10 cellular contexts compared by ENCODE assay signal in the genomic region with DNA sequence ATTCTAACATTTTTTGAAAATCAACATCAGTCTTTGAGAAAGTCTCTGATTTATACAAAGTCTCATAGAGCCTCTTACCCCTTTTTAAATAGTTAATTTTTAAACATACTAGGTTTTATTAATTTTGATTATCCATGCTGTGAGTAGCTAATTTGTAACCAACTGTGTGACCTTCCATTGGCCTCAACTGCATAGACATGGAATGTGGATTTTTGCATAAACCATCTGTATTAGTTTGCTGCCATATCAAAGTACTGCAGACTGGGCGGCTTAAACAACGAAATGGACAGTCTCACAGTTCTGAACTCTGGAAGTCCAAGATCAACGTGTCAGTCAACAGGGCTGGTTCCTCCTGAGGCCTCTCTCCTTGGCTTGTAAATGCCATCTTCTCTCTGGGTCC.
"Had no signal": no experiment of that assay in that cellular context is flagged by ENCODE, and none has a peak within 500 bp of the region (broad histone marks: within the 10 kb centered on the region; RNA-seq: fewer than 3 reads in every experiment).

No MANE protein-coding gene starts in this region.

- H3K27ac Mint-ChIP-seq: HFFc6 had no signal

- H3K9me3 ChIP-seq: HAP-1 had no signal

- H3K9ac ChIP-seq: GM23248 had no signal

- H3K4me1 ChIP-seq: HAP-1 had no signal

- ATAC-seq: HCT116, K562 had no signal

- DNase-seq: GM23248, GOT3, HFFc6, IMR-90, KG1 had no signal

- H3K36me3 ChIP-seq: HAP-1 had no signal

- H3K4me3 ChIP-seq: GM23248, HAP-1, K562 had no signal

- H3K4me3 Mint-ChIP-seq: HFFc6 had no signal

- H3K27ac ChIP-seq: GM23248, HL-60 had no signal

- FAIRE-seq: HTR-8/SVneo, K562 had no signal
